24 cellular contexts compared by ENCODE assay signal in the genomic region with DNA sequence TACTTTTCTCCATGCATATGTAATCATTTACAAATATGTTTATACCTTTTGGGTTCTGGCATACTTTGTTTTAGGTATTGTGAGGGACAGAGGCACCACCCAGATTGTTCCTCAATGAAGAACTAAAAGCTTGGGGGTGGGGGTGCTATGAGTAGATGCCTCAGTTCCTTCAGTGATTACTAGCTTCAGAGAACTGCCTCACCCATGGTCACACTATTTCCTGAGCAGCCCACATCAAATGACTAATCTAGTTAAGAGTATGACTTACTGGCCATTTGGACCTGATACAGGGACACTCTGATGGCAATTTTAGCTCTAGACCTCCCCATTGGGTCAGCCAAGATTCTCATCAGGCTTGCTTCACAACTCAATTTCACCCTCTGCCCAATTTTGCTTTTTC. TPM values are rescaled to one million over a fixed set of nuclear protein-coding genes. Genes with fewer than 3 reads are reported as not detected.
"Had no signal": no experiment of that assay in that cellular context is flagged by ENCODE, and none has a peak within 500 bp of the region (broad histone marks: within the 10 kb centered on the region; RNA-seq: fewer than 3 reads in every experiment).

No MANE protein-coding gene starts in this region.

- ATAC-seq: effector memory CD8-positive, alpha-beta T cell; esophagus mucosa; gastrocnemius medialis; heart right ventricle; left cardiac atrium; left lung; left ventricle myocardium superior; lower lobe of right lung; naive thymus-derived CD4-positive, alpha-beta T cell; natural killer cell had no signal

- FAIRE-seq: endometrium, keratinocyte had no signal

- DNase-seq: cortex of kidney; effector CD8-positive, alpha-beta T cell; effector memory CD8-positive, alpha-beta T cell; endodermal cell; erythroblast; esophagus squamous epithelium; foreskin fibroblast; foreskin melanocyte; gastrocnemius medialis; glutamatergic neuron; head of caudate nucleus; heart right ventricle; hippocampal formation; left cardiac atrium; left lung; left ventricle myocardium superior; lower lobe of right lung; mesenchymal stem cell; midbrain; naive thymus-derived CD4-positive, alpha-beta T cell; natural killer cell had no signal

RNA-seq across cellular contexts. Expression of gene CXXC4, which starts 22.2 kb away (rescaled TPM):
- polyA plus RNA-seq: naive thymus-derived CD4-positive, alpha-beta T cell had no signal
